Comparison of ENCODE assay signal across 8 cellular contexts in genomic region chr9:97982191-97982718, GRCh38. TPM values are rescaled to one million over a fixed set of nuclear protein-coding genes. Genes with fewer than 3 reads are reported as not detected.
DNase-seq lines count a peak whose midpoint lies in the region; ATAC-seq and TF ChIP-seq lines count a peak whose summit lies in the region.

No MANE protein-coding gene starts in this region.

- no peaks in the 10 kb centered on the region for H3K27me3 Mint-ChIP-seq in T-helper 1 cell treated with Interleukin-12 subunit alpha and Interleukin-12 subunit beta and Interleukin-4 antibody, amounts not matched to agents 30 μg/mL and 1 μg/mL, for 36 hours (ENCODE audit: low read depth)
- no peaks in the 10 kb centered on the region for H3K27me3 Mint-ChIP-seq in activated T-helper 17 cell treated with anti-CD3 and anti-CD28 coated beads, Interleukin-2, amount 50 U/mL, for 72 hours
- H3K27me3 Mint-ChIP-seq in immature natural killer cell (ENCODE audit: low read depth in 3 of 3) = peaks cover 5 to 12% (median 11%) of the 10 kb centered on the region in 3 donors

- H3K27ac ChIP-seq in suprapubic skin = peak overlapping the region; percentile 99

- H3K4me3 Mint-ChIP-seq in T-helper 1 cell treated with Interleukin-12 subunit alpha and Interleukin-12 subunit beta and Interleukin-4 antibody, amounts not matched to agents 30 μg/mL and 1 μg/mL, for 36 hours = peak overlapping the region; percentile 76
- H3K4me3 Mint-ChIP-seq in activated T-helper 17 cell treated with anti-CD3 and anti-CD28 coated beads, Interleukin-2, amount 50 U/mL, for 72 hours = peak overlapping the region; percentile 73
- H3K4me3 Mint-ChIP-seq in immature natural killer cell = peak overlapping the region; percentile 56 to 86 (median 63)

- CTCF ChIA-PET in HEK293T (lab: Yijun Ruan, JAX) = no interaction called here

- no peak for ATAC-seq in activated T-helper 17 cell treated with anti-CD3 and anti-CD28 coated beads, Interleukin-2, amount 50 U/mL, for 72 hours (replicated peaks)

- WGBS in suprapubic skin = 32% methylated on average over 11 of the region's 16 CpGs

- H3K27me3 ChIP-seq in suprapubic skin = no peaks in the 10 kb centered on the region

- H3K36me3 ChIP-seq in suprapubic skin = no peaks in the 10 kb centered on the region

- no peak for TF ChIP-seq POLR2A in suprapubic skin (IDR thresholded peaks at IDR 0.05)

- H3K4me1 Mint-ChIP-seq in T-helper 1 cell treated with Interleukin-12 subunit alpha and Interleukin-12 subunit beta and Interleukin-4 antibody, amounts not matched to agents 30 μg/mL and 1 μg/mL, for 36 hours (ENCODE audit: low read depth) = peaks cover 24% of the 10 kb centered on the region
- peaks cover 15% of the 10 kb centered on the region for H3K4me1 Mint-ChIP-seq in activated T-helper 17 cell treated with anti-CD3 and anti-CD28 coated beads, Interleukin-2, amount 50 U/mL, for 72 hours
- peaks cover 18 to 29% of the 10 kb centered on the region in 2 donors for H3K4me1 Mint-ChIP-seq in immature natural killer cell

- H3K9me3 Mint-ChIP-seq in T-helper 1 cell treated with Interleukin-12 subunit alpha and Interleukin-12 subunit beta and Interleukin-4 antibody, amounts not matched to agents 30 μg/mL and 1 μg/mL, for 36 hours = no peaks in the 10 kb centered on the region
- H3K9me3 Mint-ChIP-seq in activated T-helper 17 cell treated with anti-CD3 and anti-CD28 coated beads, Interleukin-2, amount 50 U/mL, for 72 hours = no peaks in the 10 kb centered on the region
- H3K9me3 Mint-ChIP-seq in immature natural killer cell = no peaks in the 10 kb centered on the region

- peak overlapping the region; percentile 67 for H3K27ac Mint-ChIP-seq in T-helper 1 cell treated with Interleukin-12 subunit alpha and Interleukin-12 subunit beta and Interleukin-4 antibody, amounts not matched to agents 30 μg/mL and 1 μg/mL, for 36 hours
- H3K27ac Mint-ChIP-seq in activated T-helper 17 cell treated with anti-CD3 and anti-CD28 coated beads, Interleukin-2, amount 50 U/mL, for 72 hours = peak overlapping the region; percentile 82
- peak overlapping the region in 5 of 6 donors; percentile 36 to 81 (median 60) for H3K27ac Mint-ChIP-seq in immature natural killer cell

- TF ChIP-seq EP300 in suprapubic skin (IDR thresholded peaks at IDR 0.05) = no peak

- peaks cover 57% of the 10 kb centered on the region for H3K4me1 ChIP-seq in suprapubic skin

- H3K9me3 ChIP-seq in suprapubic skin = no peaks in the 10 kb centered on the region

- DNase-seq in T-helper 1 cell (no peak), immature natural killer cell (no peak), suprapubic skin (ENCODE audit: low spot score in 2 of 2) (no peak), ecto neural progenitor cell (ENCODE audit: low spot score) (no peak), NCI-H2107 (lab: John Stamatoyannopoulos, UW) (no peak), HEK293T (ENCODE audit: extremely low spot score) (no peak)

- H3K36me3 Mint-ChIP-seq in T-helper 1 cell treated with Interleukin-12 subunit alpha and Interleukin-12 subunit beta and Interleukin-4 antibody, amounts not matched to agents 30 μg/mL and 1 μg/mL, for 36 hours (ENCODE audit: low read depth) = peaks cover 2% of the 10 kb centered on the region
- peaks cover 18% of the 10 kb centered on the region for H3K36me3 Mint-ChIP-seq in activated T-helper 17 cell treated with anti-CD3 and anti-CD28 coated beads, Interleukin-2, amount 50 U/mL, for 72 hours (ENCODE audit: low read depth)
- H3K36me3 Mint-ChIP-seq in immature natural killer cell = no peaks in the 10 kb centered on the region

- peak overlapping the region; percentile 93 for H3K4me3 ChIP-seq in suprapubic skin

- no peak for TF ChIP-seq CTCF in suprapubic skin (IDR thresholded peaks at IDR 0.05)

- POLR2A ChIA-PET in HEK293T (lab: Yijun Ruan, JAX) = interaction anchor here (0.6 to 3.8 kb wide), 11 partner anchors 10 to 508 kb away, joined by 3 to 25 read pairs (median 6); partner anchors contain the start of genes TBC1D2 and TRMO

TF ChIP-seq in HEK293T, 16 proteins besides CTCF, POLR2A, EP300 and RAD21:
- TF ChIP-seq ZNF384 (IDR thresholded peaks at IDR 0.05) (no peak), SUZ12 (IDR thresholded peaks at IDR 0.05) (no peak), HDGF (IDR thresholded peaks at IDR 0.05; ENCODE audit: borderline replicate concordance) (no peak), TARDBP (IDR thresholded peaks at IDR 0.05) (no peak), PKNOX1 (IDR thresholded peaks at IDR 0.05) (no peak), FOXM1 (IDR thresholded peaks at IDR 0.05; ENCODE audit: borderline replicate concordance) (no peak), LEF1 (IDR thresholded peaks at IDR 0.05; ENCODE audit: borderline replicate concordance) (no peak), FOXK2 (IDR thresholded peaks at IDR 0.05) (no peak)

RNA-seq across cellular contexts. Expression of gene ANP32B, which starts 0.9 kb away (rescaled TPM):
- total RNA-seq in activated T-helper 17 cell treated with anti-CD3 and anti-CD28 coated beads, Interleukin-2, amount 50 U/mL, for 72 hours = 100 to 1,000 TPM; 182 to 257 TPM
- 10 to 100 TPM; 33.9 to 53.7 (median 39.1) TPM for polyA plus RNA-seq in immature natural killer cell
- total RNA-seq in suprapubic skin = 10 to 100 TPM; 34.8 to 71.6 (median 59.1) TPM

RNA-seq across cellular contexts. Expression of gene HEMGN, which starts 44.3 kb away (rescaled TPM):
- 1 to 10 TPM in 1 of 2 donors, under 1 TPM in 1; 0.95 to 1.2 TPM for total RNA-seq in activated T-helper 17 cell treated with anti-CD3 and anti-CD28 coated beads, Interleukin-2, amount 50 U/mL, for 72 hours
- 1 to 10 TPM in 1 of 3 donors, under 1 TPM in 2; 0.77 to 1.8 (median 0.97) TPM for polyA plus RNA-seq in immature natural killer cell
- total RNA-seq in suprapubic skin = not detected

RNA-seq across cellular contexts. Expression of gene TRMO, which starts 60.0 kb away (rescaled TPM):
- 10 to 100 TPM; 21.3 to 23.6 TPM for total RNA-seq in activated T-helper 17 cell treated with anti-CD3 and anti-CD28 coated beads, Interleukin-2, amount 50 U/mL, for 72 hours
- polyA plus RNA-seq in immature natural killer cell = 10 to 100 TPM in 1 of 3 donors, 1 to 10 TPM in 2; 5.9 to 11.4 (median 7.9) TPM
- 10 to 100 TPM; 19.3 to 47.2 (median 31.7) TPM for total RNA-seq in suprapubic skin
